ENCODE assay signal across 1 cellular context in the genomic region with DNA sequence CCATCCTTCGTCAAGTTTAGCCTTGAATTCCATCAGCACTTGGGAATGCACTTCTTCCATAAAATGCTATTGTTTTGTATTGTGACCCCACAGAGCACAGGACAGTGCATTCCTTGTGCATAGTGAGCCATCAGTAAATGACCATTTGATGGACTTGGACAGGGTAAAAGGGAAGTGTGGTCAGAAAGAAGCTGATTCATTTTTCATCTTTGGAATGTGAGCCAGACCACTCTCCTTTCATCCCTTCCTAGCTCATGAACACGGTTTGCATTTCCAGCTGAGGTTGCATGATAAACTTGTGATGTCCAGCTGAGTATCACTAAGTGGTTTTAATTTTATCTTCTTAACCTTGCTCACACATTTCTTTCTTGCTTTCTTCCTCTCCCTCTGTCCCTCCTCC.
A peak's percentile ranks its signal among the peaks of the same experiment; 100 is the strongest.
TF ChIP-seq lines count a peak whose summit lies in the region.

No MANE protein-coding gene starts in this region.

TF ChIP-seq in K562, 482 proteins besides CTCF, POLR2A, EP300 and RAD21 (continued from another document):
- TF ChIP-seq ZNF79 (CRISPR knock-in tag; IDR thresholded peaks at IDR 0.05; ENCODE audit: low read depth), result no peak
- TF ChIP-seq ZNF384 (IDR thresholded peaks at IDR 0.05; ENCODE audit: low read depth, low read length), result no peak
- peak; percentile 23; the same call in 1 of the 2 replicates for TF ChIP-seq TCF3 (CRISPR knock-in tag; IDR thresholded peaks at IDR 0.05)
